In genomic region chr21:41388259-41388658, GRCh38 we compare ENCODE assay signal across 18 cellular contexts. TPM values are rescaled to one million over a fixed set of nuclear protein-coding genes. Genes with fewer than 3 reads are reported as not detected.
DNase-seq lines count a peak whose midpoint lies in the region; ATAC-seq and TF ChIP-seq lines count a peak whose summit lies in the region.
"Had no signal": no experiment of that assay in that cellular context is flagged by ENCODE, and none has a peak within 500 bp of the region (broad histone marks: within the 10 kb centered on the region; RNA-seq: fewer than 3 reads in every experiment).

No MANE protein-coding gene starts in this region.

- no peak overlapping the region for H3K4me3 Mint-ChIP-seq in activated T-cell treated with anti-CD3 and anti-CD28 coated beads, Interleukin-2, amount 50 U/mL, for 24 hours
- no peak overlapping the region for H3K4me3 Mint-ChIP-seq in activated T-cell treated with anti-CD3 and anti-CD28 coated beads, Interleukin-2, amount 50 U/mL, for 72 hours
- H3K4me3 Mint-ChIP-seq in T-helper 17 cell: peak overlapping the region; percentile 25
- H3K4me3 Mint-ChIP-seq: CD8-positive, alpha-beta memory T cell; HFFc6 had no signal

- H3K27me3 Mint-ChIP-seq in activated T-cell treated with anti-CD3 and anti-CD28 coated beads, Interleukin-2, amount 50 U/mL, for 24 hours: no peaks in the 10 kb centered on the region
- H3K27me3 Mint-ChIP-seq in activated T-cell treated with anti-CD3 and anti-CD28 coated beads, Interleukin-2, amount 50 U/mL, for 72 hours (ENCODE audit: low read depth): no peaks in the 10 kb centered on the region
- H3K27me3 Mint-ChIP-seq in T-helper 17 cell: no peaks in the 10 kb centered on the region
- H3K27me3 Mint-ChIP-seq: CD8-positive, alpha-beta memory T cell had no signal

- H3K9me3 ChIP-seq in T-helper 17 cell (ENCODE audit: control insufficient read depth, low read length, poor library complexity, severe bottlenecking) (no peaks in the 10 kb centered on the region), upper lobe of right lung (no peaks in the 10 kb centered on the region)
- H3K9me3 ChIP-seq: Caco-2 had no signal

- no peaks in the 10 kb centered on the region for H3K4me1 Mint-ChIP-seq in activated T-cell treated with anti-CD3 and anti-CD28 coated beads, Interleukin-2, amount 50 U/mL, for 24 hours (ENCODE audit: low read depth)
- no peaks in the 10 kb centered on the region for H3K4me1 Mint-ChIP-seq in activated T-cell treated with anti-CD3 and anti-CD28 coated beads, Interleukin-2, amount 50 U/mL, for 72 hours (ENCODE audit: low read depth)
- peaks cover 18% of the 10 kb centered on the region for H3K4me1 Mint-ChIP-seq in T-helper 17 cell

- H3K27ac ChIP-seq in upper lobe of right lung: no peak overlapping the region
- H3K27ac ChIP-seq: BLaER1, HL-60 had no signal

- H3K27me3 ChIP-seq in upper lobe of right lung: no peaks in the 10 kb centered on the region
- H3K27me3 ChIP-seq: BLaER1 had no signal

- H3K27ac Mint-ChIP-seq in activated T-cell treated with anti-CD3 and anti-CD28 coated beads, Interleukin-2, amount 50 U/mL, for 24 hours: peak overlapping the region; percentile 53
- no peak overlapping the region for H3K27ac Mint-ChIP-seq in activated T-cell treated with anti-CD3 and anti-CD28 coated beads, Interleukin-2, amount 50 U/mL, for 72 hours
- H3K27ac Mint-ChIP-seq in T-helper 17 cell: peak overlapping the region; percentile 82
- H3K27ac Mint-ChIP-seq: HFFc6 had no signal

- H3K36me3 Mint-ChIP-seq in activated T-cell treated with anti-CD3 and anti-CD28 coated beads, Interleukin-2, amount 50 U/mL, for 24 hours (ENCODE audit: low read depth): peaks cover 57% of the 10 kb centered on the region
- H3K36me3 Mint-ChIP-seq in activated T-cell treated with anti-CD3 and anti-CD28 coated beads, Interleukin-2, amount 50 U/mL, for 72 hours (ENCODE audit: insufficient read depth in 2 of 2): peaks cover 0 to 1% of the 10 kb centered on the region in 2 donors
- peaks cover 25% of the 10 kb centered on the region for H3K36me3 Mint-ChIP-seq in T-helper 17 cell (ENCODE audit: low read depth)

- no peaks in the 10 kb centered on the region for H3K36me3 ChIP-seq in upper lobe of right lung

- intact Hi-C loops in upper lobe of right lung (cut with DNase I): no loop called here

- no peak for ATAC-seq in activated T-cell treated with anti-CD3 and anti-CD28 coated beads, Interleukin-2, amount 50 U/mL, for 72 hours (replicated peaks in 1 of 2)
- ATAC-seq in T-helper 17 cell: no peak
- peak; percentile 14 for ATAC-seq in upper lobe of right lung

- no peak for DNase-seq in activated T-cell treated with anti-CD3 and anti-CD28 coated beads, Interleukin-2, amount 50 U/mL, for 24 hours
- DNase-seq in activated T-cell treated with anti-CD3 and anti-CD28 coated beads, Interleukin-2, amount 50 U/mL, for 72 hours: no peak
- DNase-seq in T-helper 17 cell (no peak), mesenteric fat pad (ENCODE audit: low spot score) (peak; percentile 75), upper lobe of right lung (no peak), NCI-H82 (lab: John Stamatoyannopoulos, UW) (no peak), NCI-H1436 treated with DMSO at 0.1 percent for 48 hours (lab: John Stamatoyannopoulos, UW) (no peak)
- DNase-seq: 8988T, AML-193, Caco-2, DND-41, GDM1, GOT3, HCEC 1CT, HFFc6 had no signal

- TF ChIP-seq CTCF in upper lobe of right lung (IDR thresholded peaks at IDR 0.05): no peak

- H3K4me3 ChIP-seq in upper lobe of right lung: no peak overlapping the region
- H3K4me3 ChIP-seq: BLaER1 had no signal

- H3K4me1 ChIP-seq in upper lobe of right lung: no peaks in the 10 kb centered on the region
- H3K4me1 ChIP-seq: BLaER1, Caco-2 had no signal

- no peaks in the 10 kb centered on the region for H3K9me3 Mint-ChIP-seq in activated T-cell treated with anti-CD3 and anti-CD28 coated beads, Interleukin-2, amount 50 U/mL, for 24 hours
- no peaks in the 10 kb centered on the region for H3K9me3 Mint-ChIP-seq in activated T-cell treated with anti-CD3 and anti-CD28 coated beads, Interleukin-2, amount 50 U/mL, for 72 hours
- H3K9me3 Mint-ChIP-seq: CD8-positive, alpha-beta memory T cell had no signal

RNA-seq across cellular contexts. Expression of gene MX2, which starts 26.4 kb away (rescaled TPM):
- 10 to 100 TPM; 30.1 to 47.9 TPM for total RNA-seq in activated T-cell treated with anti-CD3 and anti-CD28 coated beads, Interleukin-2, amount 50 U/mL, for 72 hours
- total RNA-seq in T-helper 17 cell: 10 to 100 TPM; 86.4 to 97.2 TPM
- total RNA-seq in mesenteric fat pad: 39.9 TPM
- total RNA-seq in upper lobe of right lung: 23.0 TPM

RNA-seq across cellular contexts. Expression of gene MX1, which starts 37.8 kb away (rescaled TPM):
- 100 to 1,000 TPM in 1 of 2 donors, 10 to 100 TPM in 1; 65.2 to 154 TPM for total RNA-seq in activated T-cell treated with anti-CD3 and anti-CD28 coated beads, Interleukin-2, amount 50 U/mL, for 72 hours
- total RNA-seq in T-helper 17 cell (10 to 100 TPM; 58.6 to 75.9 TPM), mesenteric fat pad (60.3 TPM), upper lobe of right lung (142 TPM)
